15 cellular contexts compared by ENCODE assay signal in genomic region chr10:65931291-65932080, GRCh38.
"Had no signal": no experiment of that assay in that cellular context is flagged by ENCODE, and none has a peak within 500 bp of the region (broad histone marks: within the 10 kb centered on the region; RNA-seq: fewer than 3 reads in every experiment).

No MANE protein-coding gene starts in this region.

- H3K9me3 ChIP-seq: left lung, stomach, thoracic aorta had no signal

- H3K27me3 ChIP-seq: dorsolateral prefrontal cortex, left lung, stomach had no signal

- H3K4me1 Mint-ChIP-seq: activated CD8-positive, alpha-beta memory T cell treated with anti-CD3 and anti-CD28 coated beads, Interleukin-2, amount 10 ng/mL, durations not matched to agents 7 days and 5 days; activated naive CD8-positive, alpha-beta T cell treated with anti-CD3 and anti-CD28 coated beads for 36 hours; memory B cell had no signal

- H3K36me3 Mint-ChIP-seq: activated CD8-positive, alpha-beta memory T cell treated with anti-CD3 and anti-CD28 coated beads, Interleukin-2, amount 10 ng/mL, durations not matched to agents 7 days and 5 days; activated naive CD8-positive, alpha-beta T cell treated with anti-CD3 and anti-CD28 coated beads for 36 hours; memory B cell had no signal

- ATAC-seq: activated CD8-positive, alpha-beta memory T cell treated with anti-CD3 and anti-CD28 coated beads, Interleukin-2, amount 10 ng/mL, durations not matched to agents 7 days and 5 days; foreskin keratinocyte; left lung had no signal

- H3K27ac ChIP-seq: dorsolateral prefrontal cortex, foreskin keratinocyte, left lung, stomach, thoracic aorta had no signal

- H3K27me3 Mint-ChIP-seq: activated CD8-positive, alpha-beta memory T cell treated with anti-CD3 and anti-CD28 coated beads, Interleukin-2, amount 10 ng/mL, durations not matched to agents 7 days and 5 days; activated naive CD8-positive, alpha-beta T cell treated with anti-CD3 and anti-CD28 coated beads for 36 hours; activated T-cell treated with anti-CD3 and anti-CD28 coated beads, Interleukin-2, amount 50 U/mL, for 24 hours; memory B cell had no signal

- H3K36me3 ChIP-seq: left lung, stomach, thoracic aorta had no signal

- H3K4me3 ChIP-seq: dorsolateral prefrontal cortex, left lung, stomach, thoracic aorta had no signal

- H3K4me3 Mint-ChIP-seq: activated CD8-positive, alpha-beta memory T cell treated with anti-CD3 and anti-CD28 coated beads, Interleukin-2, amount 10 ng/mL, durations not matched to agents 7 days and 5 days; activated naive CD8-positive, alpha-beta T cell treated with anti-CD3 and anti-CD28 coated beads for 36 hours; activated T-cell treated with anti-CD3 and anti-CD28 coated beads, Interleukin-2, amount 50 U/mL, for 24 hours; memory B cell; T-helper 2 cell treated with Interferon-gamma antibody and Interleukin-4, amounts not matched to agents 5 μg/mL and 100 μg/mL, for 36 hours had no signal

- H3K4me1 ChIP-seq: foreskin keratinocyte, left lung had no signal

- DNase-seq: activated CD4-positive, alpha-beta T cell treated with anti-CD3 and anti-CD28 coated beads, Interleukin-2, amount 50 U/mL, for 48 hours; activated CD4-positive, CD25-positive, alpha-beta regulatory T cell treated with anti-CD3 and anti-CD28 coated beads, Interleukin-2, amount 50 U/mL, for 72 hours; activated CD8-positive, alpha-beta memory T cell treated with anti-CD3 and anti-CD28 coated beads, Interleukin-2, amount 10 ng/mL, durations not matched to agents 7 days and 5 days; activated gamma-delta T cell treated with Interleukin-2 at 50 U/mL for 16 hours; activated naive CD8-positive, alpha-beta T cell treated with anti-CD3 and anti-CD28 coated beads for 36 hours; activated T-cell treated with anti-CD3 and anti-CD28 coated beads, Interleukin-2, amount 50 U/mL, for 24 hours; dorsolateral prefrontal cortex; left lung; stimulated activated CD4-positive, alpha-beta T cell treated with anti-CD3 and anti-CD28 coated beads, Interleukin-4, amount 100 ng/mL, for 4 hours; stomach had no signal

- FAIRE-seq: endometrium had no signal

- H3K27ac Mint-ChIP-seq: activated CD8-positive, alpha-beta memory T cell treated with anti-CD3 and anti-CD28 coated beads, Interleukin-2, amount 10 ng/mL, durations not matched to agents 7 days and 5 days; activated naive CD8-positive, alpha-beta T cell treated with anti-CD3 and anti-CD28 coated beads for 36 hours; activated T-cell treated with anti-CD3 and anti-CD28 coated beads, Interleukin-2, amount 50 U/mL, for 24 hours; memory B cell; T-helper 2 cell treated with Interferon-gamma antibody and Interleukin-4, amounts not matched to agents 5 μg/mL and 100 μg/mL, for 36 hours had no signal
